ENCODE assay signal across 8 cellular contexts in genomic region chr19:49690656-49691242, GRCh38. TPM values are rescaled to one million over a fixed set of nuclear protein-coding genes. Genes with fewer than 3 reads are reported as not detected.
DNase-seq lines count a peak whose midpoint lies in the region; ATAC-seq and TF ChIP-seq lines count a peak whose summit lies in the region.

Gene CPT1C, plus strand, starts transcription at chr19:49691116. Its CDS starts 1,137 bp downstream, at chr19:49692253.

- H3K4me1 ChIP-seq in skeletal muscle satellite cell (ENCODE audit: control insufficient read depth, insufficient read depth, low read length): peaks cover 19% of the 10 kb centered on the region

- no peaks in the 10 kb centered on the region for H3K27me3 ChIP-seq in BJ (ENCODE audit: control insufficient read depth, insufficient read depth, low read length)
- H3K27me3 ChIP-seq in skeletal muscle satellite cell (ENCODE audit: control insufficient read depth, insufficient read depth, low read length): no peaks in the 10 kb centered on the region

- CTCF ChIA-PET in BJ (lab: Yijun Ruan, JAX): interaction anchor here (0.8 to 3.9 kb wide), 9 partner anchors 11 to 123 kb away, joined by 3 to 41 read pairs (median 4); partner anchors contain the start of genes FUZ and TSKS

- H3K36me3 ChIP-seq in BJ (ENCODE audit: control insufficient read depth, insufficient read depth, low read length) (peaks cover 11% of the 10 kb centered on the region), skeletal muscle satellite cell (ENCODE audit: insufficient read depth, low read length) (peaks cover 16% of the 10 kb centered on the region)

- H3K4me3 Mint-ChIP-seq in chondrocyte (ENCODE audit: unreplicated experiment): peak within 1 kb of the TSS; percentile 90

- peak within 1 kb of the TSS; percentile 83 for H3K4me2 ChIP-seq in skeletal muscle satellite cell (ENCODE audit: low read length)

- peak within 1 kb of the TSS; percentile 49 for H3K9ac ChIP-seq in skeletal muscle satellite cell (ENCODE audit: low read depth, low read length)

- POLR2A ChIA-PET in BJ (lab: Charles Lee): no interaction called here

- H3K27me3 Mint-ChIP-seq in chondrocyte (ENCODE audit: low read depth): no peaks in the 10 kb centered on the region

- H3K36me3 Mint-ChIP-seq in chondrocyte (ENCODE audit: low read depth): peaks cover 6% of the 10 kb centered on the region

- DNase-seq in BJ (ENCODE audit: low read depth): no peak
- DNase-seq in M059J (ENCODE audit: low read depth): peak; percentile 91
- peak; percentile 64 for DNase-seq in T1000 (lab: John Stamatoyannopoulos, UW)
- no peak for DNase-seq in chondrocyte (ENCODE audit: low spot score)
- peak; percentile 77 for DNase-seq in iris pigment epithelial cell (ENCODE audit: low read depth)

- peaks cover 28% of the 10 kb centered on the region for H3K4me1 Mint-ChIP-seq in chondrocyte (ENCODE audit: low read depth)

- H3K27ac Mint-ChIP-seq in chondrocyte (ENCODE audit: unreplicated experiment): peak within 1 kb of the TSS; percentile 83

- ATAC-seq in HG03039 (IDR thresholded peaks at IDR 0.05; ENCODE audit: unreplicated experiment) (no peak), HG03025 (IDR thresholded peaks at IDR 0.05; ENCODE audit: low FRiP score, unreplicated experiment) (no peak)

- no peaks in the 10 kb centered on the region for H3K9me3 ChIP-seq in skeletal muscle satellite cell (replicated peaks; ENCODE audit: low read length)

- no peak for TF ChIP-seq CTCF in BJ (IDR thresholded peaks at IDR 0.05; ENCODE audit: insufficient read depth, low read depth, low read length)
- no peak for TF ChIP-seq CTCF in chondrocyte (IDR thresholded peaks at IDR 0.05)

- no peaks in the 10 kb centered on the region for H3K9me3 Mint-ChIP-seq in chondrocyte (ENCODE audit: low read depth)

- peak within 1 kb of the TSS; percentile 56 for H3K4me3 ChIP-seq in BJ (ENCODE audit: low read depth, low read length)
- H3K4me3 ChIP-seq in skeletal muscle satellite cell (ENCODE audit: low read length): peak within 1 kb of the TSS; percentile 62

RNA-seq across cellular contexts. Expression of gene CPT1C, which starts in this region (rescaled TPM):
- polyA plus RNA-seq in BJ (2011; rRNA removed): 26.0 and 45.9 TPM in 2 replicates
- 22.0 and 23.6 TPM in 2 replicates for polyA minus RNA-seq in BJ (2011; rRNA and poly(A)+ RNA removed)
- total RNA-seq in M059J (2014; rRNA removed; shearing (Covaris generic)): 21.1 and 26.7 TPM in 2 replicates
- 26.3 to 30.7 TPM (median 27.3 TPM) in 3 replicates for total RNA-seq in chondrocyte
- total RNA-seq in skeletal muscle satellite cell (2012; rRNA removed): 5.7 and 11.4 TPM in 2 replicates

Comparison
In these comparisons a context has a peak if more than half of its experiments do, and no peak if none do; other contexts are left out.
1. DNase-seq: peak in M059J (single experiment), T1000 (single experiment) and iris pigment epithelial cell (single experiment); none in BJ (single experiment) and chondrocyte (single experiment).